17 cellular contexts compared by ENCODE assay signal in the genomic region with DNA sequence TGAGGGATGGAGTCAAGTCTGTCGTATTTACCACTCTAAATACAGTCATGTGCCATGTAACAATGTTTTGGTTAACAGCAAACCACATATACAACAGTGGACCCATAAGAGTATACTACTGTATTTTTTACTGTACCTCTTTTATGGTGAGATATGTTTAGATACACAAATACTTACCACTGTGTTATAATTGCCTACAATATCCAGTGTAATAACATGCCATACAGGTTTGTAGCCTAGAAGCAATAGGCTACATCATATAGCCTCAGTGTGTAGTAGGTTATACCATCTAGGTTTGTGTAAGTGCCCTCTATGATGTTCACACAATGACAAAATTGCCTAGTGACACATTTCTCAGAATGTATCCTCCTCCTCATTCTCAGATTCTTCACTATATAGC.
DNase-seq lines count a peak whose midpoint lies in the region; ATAC-seq and TF ChIP-seq lines count a peak whose summit lies in the region.
"Had no signal": no experiment of that assay in that cellular context is flagged by ENCODE, and none has a peak within 500 bp of the region (broad histone marks: within the 10 kb centered on the region; RNA-seq: fewer than 3 reads in every experiment).

No MANE protein-coding gene starts in this region.

- H3K27me3 ChIP-seq in breast epithelium: no peaks in the 10 kb centered on the region

- H3K36me3 Mint-ChIP-seq in activated T-cell treated with anti-CD3 and anti-CD28 coated beads, Interleukin-2, amount 50 U/mL, for 24 hours (ENCODE audit: low read depth): peaks cover 14% of the 10 kb centered on the region
- H3K36me3 Mint-ChIP-seq in activated T-cell treated with anti-CD3 and anti-CD28 coated beads, Interleukin-2, amount 50 U/mL, for 4 hours (ENCODE audit: insufficient read depth): peaks cover 3% of the 10 kb centered on the region
- peaks cover 7% of the 10 kb centered on the region for H3K36me3 Mint-ChIP-seq in MCF 10A (ENCODE audit: insufficient read depth, unreplicated experiment)
- peaks cover 11% of the 10 kb centered on the region for H3K36me3 Mint-ChIP-seq in stimulated activated effector memory CD8-positive, alpha-beta T cell treated with anti-CD3 and anti-CD28 coated beads, Interleukin-12 subunit alpha, Interleukin-12 subunit beta, amount 100 ng/mL, for 72 hours
- peaks cover 3% of the 10 kb centered on the region for H3K36me3 Mint-ChIP-seq in mesothelial cell of epicardium

- H3K36me3 ChIP-seq in breast epithelium: no peaks in the 10 kb centered on the region

- ATAC-seq in activated T-cell treated with anti-CD3 and anti-CD28 coated beads, Interleukin-2, amount 50 U/mL, for 4 hours: no peak
- ATAC-seq in left colon: peak; percentile 88
- peak; percentile 2 for ATAC-seq in stimulated activated effector memory CD8-positive, alpha-beta T cell treated with anti-CD3 and anti-CD28 coated beads, Interleukin-12 subunit alpha, Interleukin-12 subunit beta, amount 100 ng/mL, for 72 hours
- ATAC-seq in stimulated activated naive CD8-positive, alpha-beta T cell treated with anti-CD3 and anti-CD28 coated beads, Interleukin-15, Interleukin-2, amounts not matched to agents 100 U/mL and 50 U/mL, for 24 hours: no peak
- ATAC-seq: GM23338 had no signal

- TF ChIP-seq POLR2A in breast epithelium (IDR thresholded peaks at IDR 0.05): no peak

- TF ChIP-seq CTCF in MCF 10A (IDR thresholded peaks at IDR 0.05; ENCODE audit: unreplicated experiment) (no peak), breast epithelium (IDR thresholded peaks at IDR 0.05) (no peak), mesothelial cell of epicardium (IDR thresholded peaks at IDR 0.05; ENCODE audit: unreplicated experiment) (no peak)

- CTCF ChIA-PET in MCF 10A (lab: Yijun Ruan, JAX): interaction anchor here (0.5 kb wide), 1 partner anchor 241 kb away, joined by 3 read pairs; no protein-coding TSS in a partner anchor

- H3K27me3 Mint-ChIP-seq in activated T-cell treated with anti-CD3 and anti-CD28 coated beads, Interleukin-2, amount 50 U/mL, for 24 hours: no peaks in the 10 kb centered on the region
- no peaks in the 10 kb centered on the region for H3K27me3 Mint-ChIP-seq in activated T-cell treated with anti-CD3 and anti-CD28 coated beads, Interleukin-2, amount 50 U/mL, for 4 hours (ENCODE audit: low read depth)
- H3K27me3 Mint-ChIP-seq in MCF 10A (ENCODE audit: insufficient read depth, unreplicated experiment): no peaks in the 10 kb centered on the region
- no peaks in the 10 kb centered on the region for H3K27me3 Mint-ChIP-seq in mesothelial cell of epicardium (ENCODE audit: low read depth)
- H3K27me3 Mint-ChIP-seq: B cell; CD4-positive, alpha-beta T cell had no signal

- POLR2A ChIA-PET in MCF 10A (lab: Yijun Ruan, JAX): interaction anchor here (0.8 to 1.5 kb wide), 3 partner anchors 10 to 59 kb away, joined by 3 to 5 read pairs (median 4); no protein-coding TSS in a partner anchor

- H3K9me3 Mint-ChIP-seq in activated T-cell treated with anti-CD3 and anti-CD28 coated beads, Interleukin-2, amount 50 U/mL, for 24 hours: peaks cover 29% of the 10 kb centered on the region
- H3K9me3 Mint-ChIP-seq in activated T-cell treated with anti-CD3 and anti-CD28 coated beads, Interleukin-2, amount 50 U/mL, for 4 hours: peaks cover 16% of the 10 kb centered on the region
- H3K9me3 Mint-ChIP-seq in MCF 10A (ENCODE audit: unreplicated experiment): peaks cover 9% of the 10 kb centered on the region
- peaks cover 11% of the 10 kb centered on the region for H3K9me3 Mint-ChIP-seq in stimulated activated effector memory CD8-positive, alpha-beta T cell treated with anti-CD3 and anti-CD28 coated beads, Interleukin-12 subunit alpha, Interleukin-12 subunit beta, amount 100 ng/mL, for 72 hours
- peaks cover 16% of the 10 kb centered on the region for H3K9me3 Mint-ChIP-seq in mesothelial cell of epicardium

- intact Hi-C loops in MCF 10A (cut with micrococcal nuclease): no loop called here
- intact Hi-C loops in breast epithelium (cut with DNase I; ENCODE audit: low total_unique reads): loop anchor here (5.0 kb wide), 1 partner anchor 1077 kb away; a partner anchor contains a TSS
- intact Hi-C loops in left colon (cut with DNase I, micrococcal nuclease): no loop called here

- H3K9me3 ChIP-seq in breast epithelium: no peaks in the 10 kb centered on the region

- H3K4me3 Mint-ChIP-seq in activated T-cell treated with anti-CD3 and anti-CD28 coated beads, Interleukin-2, amount 50 U/mL, for 24 hours: peak overlapping the region; percentile 25
- H3K4me3 Mint-ChIP-seq in activated T-cell treated with anti-CD3 and anti-CD28 coated beads, Interleukin-2, amount 50 U/mL, for 4 hours: no peak overlapping the region
- H3K4me3 Mint-ChIP-seq in MCF 10A (ENCODE audit: unreplicated experiment) (no peak overlapping the region), mesothelial cell of epicardium (no peak overlapping the region)
- H3K4me3 Mint-ChIP-seq in stimulated activated effector memory CD8-positive, alpha-beta T cell treated with anti-CD3 and anti-CD28 coated beads, Interleukin-12 subunit alpha, Interleukin-12 subunit beta, amount 100 ng/mL, for 72 hours: peak overlapping the region; percentile 15
- H3K4me3 Mint-ChIP-seq: B cell; CD4-positive, alpha-beta T cell; GM23338 had no signal

- peaks cover 84% of the 10 kb centered on the region for H3K4me1 Mint-ChIP-seq in activated T-cell treated with anti-CD3 and anti-CD28 coated beads, Interleukin-2, amount 50 U/mL, for 24 hours (ENCODE audit: low read depth)
- peaks cover 70% of the 10 kb centered on the region for H3K4me1 Mint-ChIP-seq in activated T-cell treated with anti-CD3 and anti-CD28 coated beads, Interleukin-2, amount 50 U/mL, for 4 hours (ENCODE audit: low read depth)
- peaks cover 23% of the 10 kb centered on the region for H3K4me1 Mint-ChIP-seq in MCF 10A (ENCODE audit: insufficient read depth, unreplicated experiment)
- peaks cover 77% of the 10 kb centered on the region for H3K4me1 Mint-ChIP-seq in stimulated activated effector memory CD8-positive, alpha-beta T cell treated with anti-CD3 and anti-CD28 coated beads, Interleukin-12 subunit alpha, Interleukin-12 subunit beta, amount 100 ng/mL, for 72 hours
- peaks cover 3% of the 10 kb centered on the region for H3K4me1 Mint-ChIP-seq in mesothelial cell of epicardium
- H3K4me1 Mint-ChIP-seq: GM23338 had no signal

- no peaks in the 10 kb centered on the region for H3K4me1 ChIP-seq in breast epithelium

- no peak overlapping the region for H3K4me3 ChIP-seq in breast epithelium
- H3K4me3 ChIP-seq: GM23338 had no signal

- H3K27ac ChIP-seq in breast epithelium: no peak overlapping the region

- no peak for DNase-seq in activated T-cell treated with anti-CD3 and anti-CD28 coated beads, Interleukin-2, amount 50 U/mL, for 24 hours
- no peak for DNase-seq in activated T-cell treated with anti-CD3 and anti-CD28 coated beads, Interleukin-2, amount 50 U/mL, for 4 hours
- no peak for DNase-seq in MCF 10A (ENCODE audit: unreplicated experiment)
- no peak for DNase-seq in breast epithelium (ENCODE audit: low spot score in 2 of 2)
- DNase-seq in left colon: no peak
- DNase-seq in stimulated activated effector memory CD8-positive, alpha-beta T cell treated with anti-CD3 and anti-CD28 coated beads, Interleukin-12 subunit alpha, Interleukin-12 subunit beta, amount 100 ng/mL, for 72 hours (ENCODE audit: low spot score in 2 of 2): no peak
- no peak for DNase-seq in mesothelial cell of epicardium (ENCODE audit: low spot score in 2 of 2, unreplicated experiment in 2 of 2)
- no peak for DNase-seq in stimulated activated naive CD8-positive, alpha-beta T cell treated with anti-CD3 and anti-CD28 coated beads, Interleukin-15, Interleukin-2, amounts not matched to agents 100 U/mL and 50 U/mL, for 24 hours
- DNase-seq: C1 segment of cervical spinal cord; Calu3; CD4-positive, alpha-beta T cell; DMS 273 treated with DMSO at 0.1 percent for 48 hours; DMS79; GDM1; H7 had no signal

- H3K27ac Mint-ChIP-seq in activated T-cell treated with anti-CD3 and anti-CD28 coated beads, Interleukin-2, amount 50 U/mL, for 24 hours: peak overlapping the region; percentile 86
- H3K27ac Mint-ChIP-seq in MCF 10A (ENCODE audit: low read depth, unreplicated experiment) (peak overlapping the region; percentile 44), mesothelial cell of epicardium (no peak overlapping the region)
- peak overlapping the region; percentile 20 for H3K27ac Mint-ChIP-seq in stimulated activated effector memory CD8-positive, alpha-beta T cell treated with anti-CD3 and anti-CD28 coated beads, Interleukin-12 subunit alpha, Interleukin-12 subunit beta, amount 100 ng/mL, for 72 hours
- H3K27ac Mint-ChIP-seq: CD4-positive, alpha-beta T cell; GM23338 had no signal

- no TSS peak for BruUV-seq in MCF 10A (replicated peaks; lab: Mats Ljungman, UMichigan)

Comparison
In these comparisons a context has a peak if more than half of its experiments do, and no peak if none do; other contexts are left out.
1. H3K4me3 Mint-ChIP-seq: peak in activated T-cell treated with anti-CD3 and anti-CD28 coated beads, Interleukin-2, amount 50 U/mL, for 24 hours (single experiment) and stimulated activated effector memory CD8-positive, alpha-beta T cell treated with anti-CD3 and anti-CD28 coated beads, Interleukin-12 subunit alpha, Interleukin-12 subunit beta, amount 100 ng/mL, for 72 hours (single experiment); none in activated T-cell treated with anti-CD3 and anti-CD28 coated beads, Interleukin-2, amount 50 U/mL, for 4 hours (single experiment), MCF 10A (single experiment) and mesothelial cell of epicardium (single experiment).
2. ATAC-seq: peak in left colon (single experiment) and stimulated activated effector memory CD8-positive, alpha-beta T cell treated with anti-CD3 and anti-CD28 coated beads, Interleukin-12 subunit alpha, Interleukin-12 subunit beta, amount 100 ng/mL, for 72 hours (single experiment); none in activated T-cell treated with anti-CD3 and anti-CD28 coated beads, Interleukin-2, amount 50 U/mL, for 4 hours (0 of 2) and stimulated activated naive CD8-positive, alpha-beta T cell treated with anti-CD3 and anti-CD28 coated beads, Interleukin-15, Interleukin-2, amounts not matched to agents 100 U/mL and 50 U/mL, for 24 hours (single experiment).